ENCODE assay signal across 1 cellular context in the genomic region with DNA sequence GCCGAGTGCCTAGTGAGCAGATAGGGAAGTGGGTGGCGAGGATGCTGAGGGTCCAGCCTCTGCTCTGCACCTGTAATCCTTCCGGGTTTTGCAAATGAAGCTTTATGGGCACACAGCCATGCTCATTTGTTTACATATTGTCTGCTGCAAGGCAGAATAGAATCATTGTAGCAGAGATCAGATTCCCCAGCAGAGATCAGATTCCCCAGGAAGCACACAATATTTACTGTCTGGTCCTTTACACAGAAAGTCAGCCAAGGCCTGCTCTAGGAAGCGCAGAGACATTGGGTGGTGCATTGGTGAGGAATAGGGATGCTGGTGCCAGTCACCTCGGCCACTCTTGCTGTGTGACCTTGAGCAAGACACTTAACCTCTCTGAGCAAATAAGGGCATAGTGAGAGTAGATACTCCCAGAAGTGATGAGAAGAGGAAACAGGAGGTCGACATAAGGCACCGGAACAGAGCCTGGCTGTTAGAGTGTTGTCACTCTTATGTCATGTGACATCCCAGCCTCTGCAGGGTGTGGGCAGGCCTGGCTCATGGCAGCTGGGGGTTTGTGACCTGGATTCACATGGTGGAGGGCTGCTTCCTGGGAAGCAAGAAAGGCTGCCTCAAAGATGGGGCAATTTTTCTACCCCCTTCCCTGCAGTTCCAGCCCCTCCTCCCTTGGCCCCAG.
TF ChIP-seq lines count a peak whose summit lies in the region.

No MANE protein-coding gene starts in this region.

TF ChIP-seq in GM23338, 12 proteins besides CTCF, POLR2A, EP300 and RAD21:
- TF ChIP-seq ZNF331 (CRISPR knock-in tag; IDR thresholded peaks at IDR 0.05; ENCODE audit: low read depth) (no peak), NANOG (IDR thresholded peaks at IDR 0.05; ENCODE audit: borderline replicate concordance) (no peak), REST (IDR thresholded peaks at IDR 0.05; ENCODE audit: unreplicated experiment) (no peak), STAT1 (IDR thresholded peaks at IDR 0.05; ENCODE audit: unreplicated experiment) (no peak), EZH2phosphoT487 (IDR thresholded peaks at IDR 0.05; ENCODE audit: unreplicated experiment) (no peak), POLR2AphosphoS5 (IDR thresholded peaks at IDR 0.05; ENCODE audit: low read depth) (no peak), ZNF114 (CRISPR knock-in tag; IDR thresholded peaks at IDR 0.05) (no peak)
- TF ChIP-seq, protein P1, sequence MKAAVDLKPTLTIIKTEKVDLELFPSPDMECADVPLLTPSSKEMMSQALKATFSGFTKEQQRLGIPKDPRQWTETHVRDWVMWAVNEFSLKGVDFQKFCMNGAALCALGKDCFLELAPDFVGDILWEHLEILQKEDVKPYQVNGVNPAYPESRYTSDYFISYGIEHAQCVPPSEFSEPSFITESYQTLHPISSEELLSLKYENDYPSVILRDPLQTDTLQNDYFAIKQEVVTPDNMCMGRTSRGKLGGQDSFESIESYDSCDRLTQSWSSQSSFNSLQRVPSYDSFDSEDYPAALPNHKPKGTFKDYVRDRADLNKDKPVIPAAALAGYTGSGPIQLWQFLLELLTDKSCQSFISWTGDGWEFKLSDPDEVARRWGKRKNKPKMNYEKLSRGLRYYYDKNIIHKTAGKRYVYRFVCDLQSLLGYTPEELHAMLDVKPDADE (IDR thresholded peaks at IDR 0.05) = no peak
- TF ChIP-seq, protein P2, sequence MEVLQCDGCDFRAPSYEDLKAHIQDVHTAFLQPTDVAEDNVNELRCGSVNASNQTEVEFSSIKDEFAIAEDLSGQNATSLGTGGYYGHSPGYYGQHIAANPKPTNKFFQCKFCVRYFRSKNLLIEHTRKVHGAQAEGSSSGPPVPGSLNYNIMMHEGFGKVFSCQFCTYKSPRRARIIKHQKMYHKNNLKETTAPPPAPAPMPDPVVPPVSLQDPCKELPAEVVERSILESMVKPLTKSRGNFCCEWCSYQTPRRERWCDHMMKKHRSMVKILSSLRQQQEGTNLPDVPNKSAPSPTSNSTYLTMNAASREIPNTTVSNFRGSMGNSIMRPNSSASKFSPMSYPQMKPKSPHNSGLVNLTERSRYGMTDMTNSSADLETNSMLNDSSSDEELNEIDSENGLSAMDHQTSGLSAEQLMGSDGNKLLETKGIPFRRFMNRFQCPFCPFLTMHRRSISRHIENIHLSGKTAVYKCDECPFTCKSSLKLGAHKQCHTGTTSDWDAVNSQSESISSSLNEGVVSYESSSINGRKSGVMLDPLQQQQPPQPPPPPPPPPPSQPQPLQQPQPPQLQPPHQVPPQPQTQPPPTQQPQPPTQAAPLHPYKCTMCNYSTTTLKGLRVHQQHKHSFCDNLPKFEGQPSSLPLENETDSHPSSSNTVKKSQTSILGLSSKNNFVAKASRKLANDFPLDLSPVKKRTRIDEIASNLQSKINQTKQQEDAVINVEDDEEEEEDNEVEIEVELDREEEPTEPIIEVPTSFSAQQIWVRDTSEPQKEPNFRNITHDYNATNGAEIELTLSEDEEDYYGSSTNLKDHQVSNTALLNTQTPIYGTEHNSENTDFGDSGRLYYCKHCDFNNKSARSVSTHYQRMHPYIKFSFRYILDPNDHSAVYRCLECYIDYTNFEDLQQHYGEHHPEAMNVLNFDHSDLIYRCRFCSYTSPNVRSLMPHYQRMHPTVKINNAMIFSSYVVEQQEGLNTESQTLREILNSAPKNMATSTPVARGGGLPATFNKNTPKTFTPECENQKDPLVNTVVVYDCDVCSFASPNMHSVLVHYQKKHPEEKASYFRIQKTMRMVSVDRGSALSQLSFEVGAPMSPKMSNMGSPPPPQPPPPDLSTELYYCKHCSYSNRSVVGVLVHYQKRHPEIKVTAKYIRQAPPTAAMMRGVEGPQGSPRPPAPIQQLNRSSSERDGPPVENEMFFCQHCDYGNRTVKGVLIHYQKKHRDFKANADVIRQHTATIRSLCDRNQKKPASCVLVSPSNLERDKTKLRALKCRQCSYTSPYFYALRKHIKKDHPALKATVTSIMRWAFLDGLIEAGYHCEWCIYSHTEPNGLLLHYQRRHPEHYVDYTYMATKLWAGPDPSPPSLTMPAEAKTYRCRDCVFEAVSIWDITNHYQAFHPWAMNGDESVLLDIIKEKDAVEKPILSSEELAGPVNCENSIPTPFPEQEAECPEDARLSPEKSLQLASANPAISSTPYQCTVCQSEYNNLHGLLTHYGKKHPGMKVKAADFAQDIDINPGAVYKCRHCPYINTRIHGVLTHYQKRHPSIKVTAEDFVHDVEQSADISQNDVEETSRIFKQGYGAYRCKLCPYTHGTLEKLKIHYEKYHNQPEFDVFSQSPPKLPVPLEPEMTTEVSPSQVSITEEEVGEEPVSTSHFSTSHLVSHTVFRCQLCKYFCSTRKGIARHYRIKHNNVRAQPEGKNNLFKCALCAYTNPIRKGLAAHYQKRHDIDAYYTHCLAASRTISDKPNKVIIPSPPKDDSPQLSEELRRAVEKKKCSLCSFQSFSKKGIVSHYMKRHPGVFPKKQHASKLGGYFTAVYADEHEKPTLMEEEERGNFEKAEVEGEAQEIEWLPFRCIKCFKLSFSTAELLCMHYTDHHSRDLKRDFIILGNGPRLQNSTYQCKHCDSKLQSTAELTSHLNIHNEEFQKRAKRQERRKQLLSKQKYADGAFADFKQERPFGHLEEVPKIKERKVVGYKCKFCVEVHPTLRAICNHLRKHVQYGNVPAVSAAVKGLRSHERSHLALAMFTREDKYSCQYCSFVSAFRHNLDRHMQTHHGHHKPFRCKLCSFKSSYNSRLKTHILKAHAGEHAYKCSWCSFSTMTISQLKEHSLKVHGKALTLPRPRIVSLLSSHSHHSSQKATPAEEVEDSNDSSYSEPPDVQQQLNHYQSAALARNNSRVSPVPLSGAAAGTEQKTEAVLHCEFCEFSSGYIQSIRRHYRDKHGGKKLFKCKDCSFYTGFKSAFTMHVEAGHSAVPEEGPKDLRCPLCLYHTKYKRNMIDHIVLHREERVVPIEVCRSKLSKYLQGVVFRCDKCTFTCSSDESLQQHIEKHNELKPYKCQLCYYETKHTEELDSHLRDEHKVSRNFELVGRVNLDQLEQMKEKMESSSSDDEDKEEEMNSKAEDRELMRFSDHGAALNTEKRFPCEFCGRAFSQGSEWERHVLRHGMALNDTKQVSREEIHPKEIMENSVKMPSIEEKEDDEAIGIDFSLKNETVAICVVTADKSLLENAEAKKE (CRISPR knock-in tag; IDR thresholded peaks at IDR 0.05) = no peak
